24 cellular contexts compared by ENCODE assay signal in the genomic region with DNA sequence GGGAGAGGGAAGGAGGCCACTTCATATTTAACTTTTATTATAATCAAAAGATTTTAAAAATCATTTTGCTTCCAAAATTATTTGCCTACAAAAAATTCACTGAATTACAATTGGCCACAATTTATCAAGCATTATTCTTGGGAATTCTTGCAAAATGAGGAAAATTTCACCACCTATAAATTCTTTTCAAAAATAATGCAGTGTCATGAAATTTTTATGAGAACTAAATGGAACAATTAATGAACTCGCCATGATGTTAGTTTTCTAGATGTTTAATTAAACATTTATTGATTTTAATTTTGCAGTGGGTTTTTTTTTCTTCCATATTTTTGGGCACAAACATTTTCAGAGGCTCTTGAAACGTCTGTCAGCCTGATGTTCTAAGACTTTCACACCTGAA. TPM values are rescaled to one million over a fixed set of nuclear protein-coding genes. Genes with fewer than 3 reads are reported as not detected.
DNase-seq lines count a peak whose midpoint lies in the region; ATAC-seq, FAIRE-seq and TF ChIP-seq lines count a peak whose summit lies in the region.
"Had no signal": no experiment of that assay in that cellular context is flagged by ENCODE, and none has a peak within 500 bp of the region (broad histone marks: within the 10 kb centered on the region; RNA-seq: fewer than 3 reads in every experiment).

No MANE protein-coding gene starts in this region.

- no peak overlapping the region for H3K9ac ChIP-seq in HepG2 (ENCODE audit: insufficient read depth, low read depth, low read length)

- TF ChIP-seq POLR2A in HepG2 (IDR thresholded peaks at IDR 0.05; ENCODE audit: insufficient read depth in 1 of 2, low read depth in 2 of 2, low read length in 2 of 2) (no peak), right lobe of liver (IDR thresholded peaks at IDR 0.05) (no peak)

- H3K27me3 Mint-ChIP-seq in IgD-negative memory B cell: peaks cover 3% of the 10 kb centered on the region
- peaks cover 6 to 18% (median 16%) of the 10 kb centered on the region in 3 donors for H3K27me3 Mint-ChIP-seq in immature natural killer cell (ENCODE audit: low read depth in 3 of 3)
- no peaks in the 10 kb centered on the region for H3K27me3 Mint-ChIP-seq in stimulated activated memory B cell treated with anti-CD40 and anti-IgM and Interleukin-4, amounts not matched to agents 10 μg/mL and 1 μg/mL and 100 μg/mL, for 72 hours
- H3K27me3 Mint-ChIP-seq in activated CD4-positive, alpha-beta T cell treated with anti-CD3 and anti-CD28 coated beads for 36 hours: no peaks in the 10 kb centered on the region
- H3K27me3 Mint-ChIP-seq: CD4-positive, alpha-beta memory T cell had no signal

- ATAC-seq in HepG2 (no peak), right lobe of liver (no peak), GM18861 (IDR thresholded peaks at IDR 0.05; ENCODE audit: unreplicated experiment) (no peak)
- ATAC-seq in stimulated activated memory B cell treated with anti-CD40 and anti-IgM and Interleukin-4, amounts not matched to agents 10 μg/mL and 1 μg/mL and 100 μg/mL, for 72 hours: no peak
- no peak for ATAC-seq in activated CD4-positive, alpha-beta T cell treated with anti-CD3 and anti-CD28 coated beads for 36 hours

- H3K27ac ChIP-seq in HepG2 (ENCODE audit: extremely low read length, insufficient read depth, low read length) (no peak overlapping the region), right lobe of liver (no peak overlapping the region)
- H3K27ac ChIP-seq: SJCRH30 had no signal

- peaks cover 20 to 42% (median 24%) of the 10 kb centered on the region in 3 donors for H3K4me1 Mint-ChIP-seq in IgD-negative memory B cell
- peaks cover 70 to 76% of the 10 kb centered on the region in 2 donors for H3K4me1 Mint-ChIP-seq in immature natural killer cell
- peaks cover 47% of the 10 kb centered on the region for H3K4me1 Mint-ChIP-seq in stimulated activated memory B cell treated with anti-CD40 and anti-IgM and Interleukin-4, amounts not matched to agents 10 μg/mL and 1 μg/mL and 100 μg/mL, for 72 hours
- peaks cover 50% of the 10 kb centered on the region for H3K4me1 Mint-ChIP-seq in activated CD4-positive, alpha-beta T cell treated with anti-CD3 and anti-CD28 coated beads for 36 hours

- TF ChIP-seq CTCF in HepG2 (CRISPR knock-in tag; IDR thresholded peaks at IDR 0.05): no peak
- no peak for TF ChIP-seq CTCF in right lobe of liver (IDR thresholded peaks at IDR 0.05)

- TF ChIP-seq EP300 in HepG2 (IDR thresholded peaks at IDR 0.05; ENCODE audit: low read depth in 2 of 2, low read length in 2 of 2) (no peak), HepG2 (CRISPR knock-in tag; IDR thresholded peaks at IDR 0.05; ENCODE audit: borderline replicate concordance) (no peak)

- DNase-seq in HepG2 (ENCODE audit: low spot score): no peak
- no peak for DNase-seq in right lobe of liver
- no peak for DNase-seq in immature natural killer cell
- no peak for DNase-seq in activated CD4-positive, alpha-beta T cell treated with anti-CD3 and anti-CD28 coated beads for 36 hours
- DNase-seq: Calu3; CD4-positive, alpha-beta memory T cell; Kasumi-1; MG63; NCI-H1436; NCI-H187 treated with DMSO at 0.1 percent for 48 hours; NCI-H2107; NCI-H446 treated with DMSO at 0.1 percent for 48 hours; NCI-H526 treated with DMSO at 0.1 percent for 48 hours; OCI-M1; SJCRH30 had no signal

- BruUV-seq in HepG2 (replicated peaks; lab: Mats Ljungman, UMichigan): no TSS peak

- H3K4me1 ChIP-seq in HepG2 (ENCODE audit: insufficient read depth, low read length): no peaks in the 10 kb centered on the region
- no peaks in the 10 kb centered on the region for H3K4me1 ChIP-seq in right lobe of liver

- no peak for FAIRE-seq in HepG2 (lab: Jason Lieb, UNC)
- FAIRE-seq: G401.6, GM18507, GM19239, RCC 7860 had no signal

- no peak overlapping the region for H3K4me2 ChIP-seq in HepG2 (ENCODE audit: low read depth, low read length)

- peak overlapping the region in 3 of 4 donors; percentile 23 to 66 (median 52) for H3K4me3 Mint-ChIP-seq in IgD-negative memory B cell
- H3K4me3 Mint-ChIP-seq in immature natural killer cell: peak overlapping the region in 1 of 5 donors; percentile 68
- peak overlapping the region; percentile 19 for H3K4me3 Mint-ChIP-seq in stimulated activated memory B cell treated with anti-CD40 and anti-IgM and Interleukin-4, amounts not matched to agents 10 μg/mL and 1 μg/mL and 100 μg/mL, for 72 hours
- H3K4me3 Mint-ChIP-seq in activated CD4-positive, alpha-beta T cell treated with anti-CD3 and anti-CD28 coated beads for 36 hours: no peak overlapping the region

- H3K27me3 ChIP-seq in HepG2 (ENCODE audit: control insufficient read depth in 1 of 2, insufficient read depth in 2 of 2, low read length in 2 of 2) (peaks cover 0 to 36% of the 10 kb centered on the region in 2 experiments; a peak in 3 of 5 replicates), right lobe of liver (no peaks in the 10 kb centered on the region)
- H3K27me3 ChIP-seq: MG63, SJCRH30 had no signal

- in situ Hi-C loops in HepG2 (cut with HindIII; ENCODE audit: extremely low pct_ligation_motif_present, low pct_unique_long_range_greater_than_20kb): no loop called here

- CTCF ChIA-PET in HepG2 (lab: Yijun Ruan, JAX; ENCODE audit: low intra/inter-chr PET ratio, low total read pairs): no interaction called here
- CTCF ChIA-PET in activated CD4-positive, alpha-beta T cell treated with anti-CD3 and anti-CD28 coated beads for 36 hours (lab: Charles Lee): interaction anchor here (0.9 kb wide), 1 partner anchor 30 kb away, joined by 3 read pairs; no protein-coding TSS in a partner anchor

- POLR2A ChIA-PET in HepG2 (lab: Yijun Ruan, JAX): no interaction called here
- POLR2A ChIA-PET in activated CD4-positive, alpha-beta T cell treated with anti-CD3 and anti-CD28 coated beads for 36 hours (lab: Charles Lee): no interaction called here

- H3K9me3 Mint-ChIP-seq in IgD-negative memory B cell (peaks cover 4 to 5% (median 5%) of the 10 kb centered on the region in 3 donors), immature natural killer cell (peaks cover 0 to 5% (median 0%) of the 10 kb centered on the region in 6 donors)
- H3K9me3 Mint-ChIP-seq in stimulated activated memory B cell treated with anti-CD40 and anti-IgM and Interleukin-4, amounts not matched to agents 10 μg/mL and 1 μg/mL and 100 μg/mL, for 72 hours: peaks cover 8% of the 10 kb centered on the region
- H3K9me3 Mint-ChIP-seq in activated CD4-positive, alpha-beta T cell treated with anti-CD3 and anti-CD28 coated beads for 36 hours (ENCODE audit: low read depth): peaks cover 9% of the 10 kb centered on the region

- H3K27ac Mint-ChIP-seq in IgD-negative memory B cell: peak overlapping the region in 1 of 3 donors; percentile 47
- H3K27ac Mint-ChIP-seq in immature natural killer cell: peak overlapping the region; percentile 88 to 100 (median 99)
- peak overlapping the region; percentile 41 for H3K27ac Mint-ChIP-seq in stimulated activated memory B cell treated with anti-CD40 and anti-IgM and Interleukin-4, amounts not matched to agents 10 μg/mL and 1 μg/mL and 100 μg/mL, for 72 hours
- H3K27ac Mint-ChIP-seq in activated CD4-positive, alpha-beta T cell treated with anti-CD3 and anti-CD28 coated beads for 36 hours: no peak overlapping the region

- no peaks in the 10 kb centered on the region for H4K20me1 ChIP-seq in HepG2 (ENCODE audit: insufficient read depth, low read length)

- H2AFZ ChIP-seq in HepG2 (ENCODE audit: low read length): no peak overlapping the region

- H3K4me3 ChIP-seq in HepG2 (replicated peaks in 1 of 3; ENCODE audit: insufficient read depth in 1 of 3, low read depth in 2 of 3, low read length in 3 of 3) (no peak overlapping the region), right lobe of liver (no peak overlapping the region)
- H3K4me3 ChIP-seq: MG63, SJCRH30 had no signal

- peaks cover 9% of the 10 kb centered on the region; the same call in 1 of the 2 replicates for H3K9me3 ChIP-seq in HepG2 (ENCODE audit: low read length)
- no peaks in the 10 kb centered on the region for H3K9me3 ChIP-seq in right lobe of liver
- H3K9me3 ChIP-seq: SJCRH30 had no signal

- WGBS in HepG2 (ENCODE audit: low lambda C conversion rate): 1% methylated on average over 2 of the region's 2 CpGs
- 37% methylated on average over 2 of the region's 2 CpGs for WGBS in right lobe of liver (ENCODE audit: insufficient coverage, low coverage, low lambda C conversion rate, missing lambda C conversion rate)

- no peaks in the 10 kb centered on the region for H3K79me2 ChIP-seq in HepG2 (ENCODE audit: insufficient read depth, low read length)

- TF ChIP-seq RAD21 in HepG2 (CRISPR knock-in tag; IDR thresholded peaks at IDR 0.05): no peak

- H3K36me3 ChIP-seq in HepG2 (replicated peaks in 1 of 2; ENCODE audit: control insufficient read depth in 1 of 2, insufficient read depth in 2 of 2, low read length in 2 of 2) (no peaks in the 10 kb centered on the region), right lobe of liver (no peaks in the 10 kb centered on the region)
- H3K36me3 ChIP-seq: MG63, SJCRH30 had no signal

- intact Hi-C loops in HepG2 (cut with micrococcal nuclease; ENCODE audit: unreplicated experiment) (no loop called here), right lobe of liver (cut with DNase I) (no loop called here)
- intact Hi-C loops in activated CD4-positive, alpha-beta T cell treated with anti-CD3 and anti-CD28 coated beads for 36 hours (cut with DNase I, micrococcal nuclease): loop anchor here in 1 of 2 experiments (10.0 kb wide), 1 partner anchor 759 kb away; a partner anchor contains a TSS

- H3K36me3 Mint-ChIP-seq in IgD-negative memory B cell: peaks cover 2% of the 10 kb centered on the region
- peaks cover 6 to 12% (median 7%) of the 10 kb centered on the region in 3 donors for H3K36me3 Mint-ChIP-seq in immature natural killer cell
- peaks cover 19% of the 10 kb centered on the region for H3K36me3 Mint-ChIP-seq in stimulated activated memory B cell treated with anti-CD40 and anti-IgM and Interleukin-4, amounts not matched to agents 10 μg/mL and 1 μg/mL and 100 μg/mL, for 72 hours
- peaks cover 23% of the 10 kb centered on the region for H3K36me3 Mint-ChIP-seq in activated CD4-positive, alpha-beta T cell treated with anti-CD3 and anti-CD28 coated beads for 36 hours (ENCODE audit: low read depth)

RNA-seq across cellular contexts. Expression of a gene that starts 5.8 kb away (rescaled TPM):
- total RNA-seq in HepG2 (2016; rRNA removed; fragmentation: Illumina TruSeq; extraction: Trizol) (not detected in 2 replicates), right lobe of liver (under 1 TPM in 4 of 6 experiments, not detected in 2; 0.14 to 0.75 (median 0.36) TPM)
- total RNA-seq in HepG2 (2016; cell fraction: cytosol; rRNA removed; fragmentation: Illumina TruSeq; extraction: Trizol; ENCODE audit: low read depth): not detected in 2 replicates
- not detected in 2 replicates for total RNA-seq in HepG2 (2016; cell fraction: insoluble cytoplasmic fraction; rRNA removed; fragmentation: Illumina TruSeq; extraction: Trizol)
- not detected in 2 replicates for total RNA-seq in HepG2 (2016; cell fraction: membrane; rRNA removed; fragmentation: Illumina TruSeq; extraction: Trizol)
- total RNA-seq in HepG2 (2016; cell fraction: nucleus; rRNA removed; fragmentation: Illumina TruSeq; extraction: Trizol): not detected in 2 replicates
- polyA plus RNA-seq in HepG2 (2011; rRNA removed) (not detected in 2 replicates), IgD-negative memory B cell (29.6 TPM), immature natural killer cell (10 to 100 TPM; 29.0 to 43.5 (median 32.2) TPM)
- polyA plus RNA-seq in HepG2 (2011; cell fraction: cytosol; rRNA removed): not detected in 2 replicates
- not detected in 2 replicates for polyA plus RNA-seq in HepG2 (2011; cell fraction: nucleus; rRNA removed)
- polyA plus RNA-seq in HepG2 (2012): not detected in 2 replicates
- polyA plus RNA-seq in HepG2 (2016; cell fraction: cytosol; fragmentation: Illumina TruSeq; extraction: Trizol; ENCODE audit: low read depth): not detected in 2 replicates
- polyA plus RNA-seq in HepG2 (2016; cell fraction: insoluble cytoplasmic fraction; fragmentation: Illumina TruSeq; extraction: Trizol; ENCODE audit: low read depth): not detected in 2 replicates
- polyA plus RNA-seq in HepG2 (2016; cell fraction: membrane; fragmentation: Illumina TruSeq; extraction: Trizol; ENCODE audit: low read depth): not detected in 2 replicates
- not detected in 2 replicates for polyA plus RNA-seq in HepG2 (2016; cell fraction: nucleus; fragmentation: Illumina TruSeq; extraction: Trizol; ENCODE audit: insufficient read depth, low read depth)
- not detected in 2 replicates for polyA minus RNA-seq in HepG2 (2011; rRNA and poly(A)+ RNA removed; ENCODE audit: low replicate concordance)
- polyA minus RNA-seq in HepG2 (2011; cell fraction: cytosol; rRNA and poly(A)+ RNA removed): not detected in 2 replicates
- polyA minus RNA-seq in HepG2 (2011; cell fraction: nucleus; rRNA and poly(A)+ RNA removed): not detected in 2 replicates
- 1 to 10 TPM in 1 of 2 experiments, under 1 TPM in 1; 0.30 to 1.4 TPM for total RNA-seq in activated CD4-positive, alpha-beta T cell treated with anti-CD3 and anti-CD28 coated beads for 36 hours
- total RNA-seq: H4 had no signal
- polyA plus RNA-seq: BJ had no signal
